2 cellular contexts compared by ENCODE assay signal in genomic region chr10:93445097-93445960, GRCh38.
TF ChIP-seq lines count a peak whose summit lies in the region.

No MANE protein-coding gene starts in this region.

TF ChIP-seq in A549, 52 proteins besides CTCF, POLR2A, EP300 and RAD21 (continues in another document):
- TF ChIP-seq FOXS1 (CRISPR knock-in tag; IDR thresholded peaks at IDR 0.05) (peak; percentile 47; the same call in 1 of the 2 replicates), HMGXB4 (CRISPR knock-in tag; IDR thresholded peaks at IDR 0.05; ENCODE audit: borderline replicate concordance) (no peak), REST (IDR thresholded peaks at IDR 0.05) (no peak), JUNB (IDR thresholded peaks at IDR 0.05) (no peak), RARB (CRISPR knock-in tag; IDR thresholded peaks at IDR 0.05) (no peak), TP53 (CRISPR knock-in tag; IDR thresholded peaks at IDR 0.05) (no peak), USF2 (IDR thresholded peaks at IDR 0.05) (peak; percentile 64), HDAC2 (IDR thresholded peaks at IDR 0.05) (peak; percentile 82; the same call in 1 of the 2 replicates), HOXB13 (CRISPR knock-in tag; IDR thresholded peaks at IDR 0.05; ENCODE audit: low read depth) (no peak), ZC3H11A (IDR thresholded peaks at IDR 0.05) (no peak), RCOR1 (IDR thresholded peaks at IDR 0.05; ENCODE audit: low read depth, low read length) (no peak), RNF2 (IDR thresholded peaks at IDR 0.05; ENCODE audit: borderline replicate concordance, low read depth) (no peak), RFX5 (IDR thresholded peaks at IDR 0.05) (peak; percentile 61; the same call in 1 of the 2 replicates), HEYL (CRISPR knock-in tag; IDR thresholded peaks at IDR 0.05) (no peak), NFE2L2 (conservative IDR thresholded peaks at IDR 0.05; ENCODE audit: low read length) (no peak), HES2 (IDR thresholded peaks at IDR 0.05) (no peak), POLR2AphosphoS2 (conservative IDR thresholded peaks at IDR 0.05; ENCODE audit: low read length) (no peak), JUN (IDR thresholded peaks at IDR 0.05) (peak; percentile 30 to 55; a peak in 2 of 5 replicates), FOSB (CRISPR knock-in tag; IDR thresholded peaks at IDR 0.05) (0 out of 2 replicates have a peak, but pooled peaks have one; percentile 44), NR3C1 (IDR thresholded peaks at IDR 0.05) (no peak), ZFP36 (IDR thresholded peaks at IDR 0.05; ENCODE audit: borderline replicate concordance, partially characterized antibody) (peak; percentile 83), SMC3 (IDR thresholded peaks at IDR 0.05) (peak; percentile 36; the same call in 2 of the 3 replicates), CBX8 (IDR thresholded peaks at IDR 0.05) (no peak), BHLHE40 (IDR thresholded peaks at IDR 0.05; ENCODE audit: low read depth, low read length) (no peak), GATA3 (IDR thresholded peaks at IDR 0.05; ENCODE audit: borderline replicate concordance) (peak; percentile 76; the same call in 1 of the 2 replicates), CEBPB (IDR thresholded peaks at IDR 0.05) (peak in 1 of 2 experiments; percentile 64; a peak in 1 of 4 replicates), PBX3 (IDR thresholded peaks at IDR 0.05) (peak; percentile 91), MAX (IDR thresholded peaks at IDR 0.05) (peak; percentile 85), TFCP2L1 (CRISPR knock-in tag; IDR thresholded peaks at IDR 0.05) (no peak; the same call in 1 of the 2 replicates), ZSCAN20 (CRISPR knock-in tag; IDR thresholded peaks at IDR 0.05) (no peak), EHF (CRISPR knock-in tag; IDR thresholded peaks at IDR 0.05) (peak; percentile 82)

TF ChIP-seq in IMR-90, 13 proteins besides CTCF, POLR2A, EP300 and RAD21:
- TF ChIP-seq SMC3 (IDR thresholded peaks at IDR 0.05; ENCODE audit: low read depth, low read length) (no peak), RFX5 (IDR thresholded peaks at IDR 0.05; ENCODE audit: low read depth, low read length) (no peak), MAFK (IDR thresholded peaks at IDR 0.05; ENCODE audit: low read depth, low read length) (no peak), CEBPB (IDR thresholded peaks at IDR 0.05; ENCODE audit: low read depth, low read length) (peak; percentile 69), CHD1 (IDR thresholded peaks at IDR 0.05; ENCODE audit: low read depth, low read length) (no peak), ELK1 (IDR thresholded peaks at IDR 0.05; ENCODE audit: borderline replicate concordance, low read depth, low read length) (no peak), FOS (IDR thresholded peaks at IDR 0.05; ENCODE audit: low read depth, low read length) (no peak), USF2 (IDR thresholded peaks at IDR 0.05; ENCODE audit: low read depth, low read length) (peak; percentile 73; the same call in 1 of the 2 replicates), MAZ (IDR thresholded peaks at IDR 0.05; ENCODE audit: borderline replicate concordance, low read depth, low read length) (peak; percentile 71; the same call in 1 of the 2 replicates), NFE2L2 (IDR thresholded peaks at IDR 0.05; ENCODE audit: low read depth, low read length) (no peak), MXI1 (IDR thresholded peaks at IDR 0.05; ENCODE audit: borderline replicate concordance, low read depth, low read length) (peak; percentile 91; the same call in 1 of the 2 replicates), RCOR1 (IDR thresholded peaks at IDR 0.05; ENCODE audit: insufficient replicate concordance, low read length) (no peak), BHLHE40 (IDR thresholded peaks at IDR 0.05; ENCODE audit: low read depth, low read length) (no peak)
